In genomic region chr2:239050252-239050649, GRCh38 we compare ENCODE assay signal across 30 cellular contexts.
"Had no signal": no experiment of that assay in that cellular context is flagged by ENCODE, and none has a peak within 500 bp of the region (broad histone marks: within the 10 kb centered on the region; RNA-seq: fewer than 3 reads in every experiment).

No MANE protein-coding gene starts in this region.

- H3K36me3 ChIP-seq: brain microvascular endothelial cell, WERI-Rb-1 had no signal

- H3K4me1 ChIP-seq: colonic mucosa, esophagus squamous epithelium, gastroesophageal sphincter had no signal

- H3K4me3 ChIP-seq: colonic mucosa, esophagus squamous epithelium, gastroesophageal sphincter, heart right ventricle had no signal

- DNase-seq: activated B cell treated with CpG ODN at 0.5 μM for 24 hours; activated CD4-positive, alpha-beta T cell treated with anti-CD3 and anti-CD28 coated beads for 48 hours; activated CD4-positive, alpha-beta T cell treated with anti-CD3 and anti-CD28 coated beads, Interleukin-2, amount 50 U/mL, for 1 hour; activated CD4-positive, alpha-beta T cell treated with anti-CD3 and anti-CD28 coated beads, Interleukin-2, amount 50 U/mL, for 48 hours; activated CD8-positive, alpha-beta memory T cell treated with anti-CD3 and anti-CD28 coated beads for 24 hours; activated CD8-positive, alpha-beta memory T cell treated with anti-CD3 and anti-CD28 coated beads, Interleukin-2, amount 50 U/mL, for 4 hours; activated CD8-positive, alpha-beta T cell treated with anti-CD3 and anti-CD28 coated beads for 36 hours; activated effector memory CD4-positive, alpha-beta T cell treated with anti-CD3 and anti-CD28 coated beads, Interleukin-2, amount 50 U/mL, for 16 hours; activated naive CD4-positive, alpha-beta T cell treated with anti-CD3 and anti-CD28 coated beads, Interleukin-2, amount 10 ng/mL, durations not matched to agents 7 days and 5 days; activated T-cell treated with anti-CD3 and anti-CD28 coated beads, Interleukin-2, amount 50 U/mL, for 1 hour; activated T-cell treated with anti-CD3 and anti-CD28 coated beads, Interleukin-2, amount 50 U/mL, for 48 hours; amniotic stem cell; anterior cingulate cortex; brain microvascular endothelial cell; caudate nucleus; colonic mucosa; effector CD8-positive, alpha-beta T cell; esophagus squamous epithelium; foreskin melanocyte; heart right ventricle; T-helper 1 cell; T-helper 17 cell; T1000; WERI-Rb-1 had no signal

- ATAC-seq: activated CD4-positive, CD25-positive, alpha-beta regulatory T cell treated with anti-CD3 and anti-CD28 coated beads, Interleukin-2, amount 50 U/mL, for 24 hours; activated CD8-positive, alpha-beta T cell treated with anti-CD3 and anti-CD28 coated beads for 36 hours; gastroesophageal sphincter; heart right ventricle; T-helper 17 cell had no signal

- H3K9me3 ChIP-seq: colonic mucosa had no signal

- H3K27me3 ChIP-seq: brain microvascular endothelial cell, colonic mucosa, esophagus squamous epithelium, gastroesophageal sphincter, heart right ventricle had no signal

- H3K27ac ChIP-seq: brain microvascular endothelial cell, colonic mucosa, epithelial cell of prostate, esophagus squamous epithelium, gastroesophageal sphincter, heart right ventricle, WERI-Rb-1 had no signal

- FAIRE-seq: astrocyte, endometrium, endothelial cell of umbilical vein had no signal
